ENCODE assay signal across 8 cellular contexts in the genomic region with DNA sequence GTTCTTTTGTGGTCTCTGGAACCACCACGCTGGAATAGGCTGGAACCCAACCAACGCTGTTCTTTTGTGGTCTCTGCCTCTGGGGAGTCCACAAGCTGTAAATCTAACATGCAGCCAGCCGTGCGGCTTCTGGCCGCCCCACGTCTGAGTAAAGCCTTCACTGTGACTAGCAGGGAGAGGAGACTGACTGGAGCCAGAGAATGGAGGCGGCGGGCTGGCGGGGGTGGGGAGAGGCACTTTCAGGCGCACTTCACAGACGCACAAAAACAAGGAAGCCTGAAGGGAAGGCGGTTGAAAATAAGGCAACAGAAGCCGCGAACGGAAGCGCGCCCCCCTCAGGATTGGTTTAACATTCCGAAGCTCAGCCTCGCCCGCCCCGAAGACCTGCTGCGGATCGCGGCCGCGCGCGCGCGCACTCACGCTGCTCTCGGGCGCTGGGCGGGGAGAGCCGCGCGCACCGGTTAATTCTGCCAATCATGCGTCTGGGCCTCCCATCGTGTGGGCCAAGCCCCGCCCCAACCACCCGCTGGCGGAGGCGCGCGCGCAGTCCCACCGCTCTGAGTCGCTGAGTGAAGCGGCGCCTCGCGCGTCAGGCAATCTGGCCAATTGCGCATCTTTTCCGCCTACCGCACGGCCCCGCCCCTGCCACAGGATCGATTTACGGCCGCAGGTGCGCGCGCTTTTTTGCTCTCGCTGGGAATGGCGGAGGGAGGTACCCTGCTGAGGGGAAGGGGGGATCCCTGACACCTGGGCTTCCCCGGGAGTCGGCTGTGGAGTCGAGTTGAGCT. TPM values are rescaled to one million over a fixed set of nuclear protein-coding genes. Genes with fewer than 3 reads are reported as not detected.
A peak's percentile ranks its signal among the peaks of the same experiment; 100 is the strongest.
DNase-seq lines count a peak whose midpoint lies in the region; ATAC-seq and TF ChIP-seq lines count a peak whose summit lies in the region.

A gene with protein sequence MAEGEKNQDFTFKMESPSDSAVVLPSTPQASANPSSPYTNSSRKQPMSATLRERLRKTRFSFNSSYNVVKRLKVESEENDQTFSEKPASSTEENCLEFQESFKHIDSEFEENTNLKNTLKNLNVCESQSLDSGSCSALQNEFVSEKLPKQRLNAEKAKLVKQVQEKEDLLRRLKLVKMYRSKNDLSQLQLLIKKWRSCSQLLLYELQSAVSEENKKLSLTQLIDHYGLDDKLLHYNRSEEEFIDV (plus strand): TSS at position 687 of the 788 bp plus-strand sequence. CDS start 13 bp downstream, at position 700.

- H3K27me3 Mint-ChIP-seq in Calu3 (ENCODE audit: unreplicated experiment), result no peaks in the 10 kb centered on the region
- peaks cover 0 to 8% of the 10 kb centered on the region in 2 donors for H3K27me3 Mint-ChIP-seq in effector memory CD8-positive, alpha-beta T cell
- no peaks in the 10 kb centered on the region for H3K27me3 Mint-ChIP-seq in memory B cell

- peaks cover 32% of the 10 kb centered on the region for H3K36me3 Mint-ChIP-seq in Calu3 (ENCODE audit: insufficient read depth, unreplicated experiment)
- H3K36me3 Mint-ChIP-seq in effector memory CD8-positive, alpha-beta T cell (ENCODE audit: insufficient read depth), result peaks cover 43% of the 10 kb centered on the region
- peaks cover 3% of the 10 kb centered on the region for H3K36me3 Mint-ChIP-seq in memory B cell

- peak; percentile 96 for DNase-seq in Calu3
- DNase-seq in HUDEP-2 (lab: John Stamatoyannopoulos, UW; ENCODE audit: unreplicated experiment in 76 of 76), result peak; percentile 20 to 99 (median 97)
- peak; percentile 97 for DNase-seq in NOMO-1 treated with dmso at 0.1 percent for 144 hours (lab: John Stamatoyannopoulos, UW; ENCODE audit: unreplicated experiment)
- peak; percentile 86 to 99 (median 96) for DNase-seq in activated CD8-positive, alpha-beta memory T cell treated with anti-CD3 and anti-CD28 coated beads for 48 hours (ENCODE audit: low read depth in 2 of 3, low spot score in 2 of 3)
- DNase-seq in effector memory CD8-positive, alpha-beta T cell, result peak; percentile 98 to 99 (median 98)
- peak; percentile 93 to 99 for DNase-seq in memory B cell (ENCODE audit: low spot score in 2 of 2)
- peak; percentile 96 for DNase-seq in stimulated activated CD8-positive, alpha-beta memory T cell treated with anti-CD3 and anti-CD28 coated beads, Interleukin-12 subunit alpha, Interleukin-12 subunit beta, amount 100 ng/mL, for 24 hours (ENCODE audit: extremely low read depth)

- BruUV-seq in Calu3 (replicated peaks; lab: Mats Ljungman, UMichigan), result no TSS peak

- TF ChIP-seq CTCF in Calu3 (IDR thresholded peaks at IDR 0.05; ENCODE audit: unreplicated experiment), result peak; percentile 38

- intact Hi-C loops in Calu3 (cut with micrococcal nuclease; ENCODE audit: unreplicated experiment), result loop anchor here (2.0 to 5.0 kb wide), 4 partner anchors 39 to 233 kb away; no protein-coding TSS in a partner anchor

- peaks cover 26% of the 10 kb centered on the region for H3K4me1 Mint-ChIP-seq in Calu3 (ENCODE audit: low read depth, unreplicated experiment)
- H3K4me1 Mint-ChIP-seq in effector memory CD8-positive, alpha-beta T cell (ENCODE audit: low read depth in 2 of 2), result peaks cover 10 to 12% of the 10 kb centered on the region in 2 donors
- H3K4me1 Mint-ChIP-seq in memory B cell, result peaks cover 5% of the 10 kb centered on the region

- no peaks in the 10 kb centered on the region for H3K9me3 Mint-ChIP-seq in Calu3 (ENCODE audit: low read depth, unreplicated experiment)
- no peaks in the 10 kb centered on the region for H3K9me3 Mint-ChIP-seq in effector memory CD8-positive, alpha-beta T cell
- no peaks in the 10 kb centered on the region for H3K9me3 Mint-ChIP-seq in memory B cell

- peak within 1 kb of the TSS; percentile 70 for H3K4me3 Mint-ChIP-seq in Calu3 (ENCODE audit: low read depth, unreplicated experiment)
- peak within 1 kb of the TSS; percentile 91 to 93 for H3K4me3 Mint-ChIP-seq in effector memory CD8-positive, alpha-beta T cell
- peak within 1 kb of the TSS; percentile 88 for H3K4me3 Mint-ChIP-seq in memory B cell

- ATAC-seq in GM21381 (IDR thresholded peaks at IDR 0.05; ENCODE audit: unreplicated experiment) (peak; percentile 91), memory B cell (ENCODE audit: low read depth) (peak; percentile 75)
- peak; percentile 75 for ATAC-seq in effector memory CD8-positive, alpha-beta T cell (replicated peaks)

- CTCF ChIA-PET in Calu3 (lab: Charles Lee), result interaction anchor here (0.5 to 1.6 kb wide), 11 partner anchors 12 to 425 kb away, joined by 3 to 6 read pairs (median 4); no protein-coding TSS in a partner anchor

- H3K27ac Mint-ChIP-seq in Calu3 (ENCODE audit: unreplicated experiment) (peak within 1 kb of the TSS; percentile 94), memory B cell (peak within 1 kb of the TSS; percentile 100)
- peak within 1 kb of the TSS; percentile 99 for H3K27ac Mint-ChIP-seq in effector memory CD8-positive, alpha-beta T cell

RNA-seq across cellular contexts. Expression of the gene that starts here (rescaled TPM):
- 10.2 and 11.6 TPM in 2 replicates for total RNA-seq in Calu3 (2022)

Comparison
In these comparisons a context has a peak if more than half of its experiments do, and no peak if none do; other contexts are left out.
1. Peak in every context shown above with its lines: DNase-seq and ATAC-seq.